ENCODE assay signal across 8 cellular contexts in the genomic region with DNA sequence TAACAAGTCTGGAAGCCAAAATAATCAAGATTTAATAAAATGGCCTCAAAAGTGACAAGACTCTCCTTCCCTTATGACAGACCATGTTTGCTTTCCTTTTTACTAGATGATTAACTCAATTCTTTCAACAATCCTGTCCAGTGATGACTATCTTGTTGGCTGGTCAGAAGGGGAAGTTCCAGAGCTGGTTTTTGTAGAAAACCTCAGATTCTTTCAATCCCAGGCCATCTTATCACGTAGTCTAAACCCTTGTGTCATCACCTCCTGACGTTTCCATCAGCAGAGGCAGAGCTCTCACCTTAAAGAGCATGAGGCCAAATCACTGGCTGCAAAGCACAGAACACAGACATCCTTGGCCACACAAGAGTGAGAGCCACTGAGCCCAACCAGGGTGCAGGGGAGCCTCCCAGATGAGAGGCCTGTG.
DNase-seq lines count a peak whose midpoint lies in the region; ATAC-seq and TF ChIP-seq lines count a peak whose summit lies in the region.

No MANE protein-coding gene starts in this region.

- H3K36me3 Mint-ChIP-seq in CD14-positive monocyte, result peaks cover 14 to 31% of the 10 kb centered on the region in 2 donors
- no peaks in the 10 kb centered on the region for H3K36me3 Mint-ChIP-seq in activated naive CD8-positive, alpha-beta T cell
- H3K36me3 Mint-ChIP-seq in mesothelial cell of epicardium, result no peaks in the 10 kb centered on the region

- H3K4me1 Mint-ChIP-seq in CD14-positive monocyte, result peaks cover 73% of the 10 kb centered on the region
- H3K4me1 Mint-ChIP-seq in activated naive CD8-positive, alpha-beta T cell (ENCODE audit: low read depth), result peaks cover 89% of the 10 kb centered on the region
- peaks cover 61% of the 10 kb centered on the region for H3K4me1 Mint-ChIP-seq in mesothelial cell of epicardium

- no peak for TF ChIP-seq CTCF in CD14-positive monocyte (IDR thresholded peaks at IDR 0.05)
- no peak for TF ChIP-seq CTCF in mesothelial cell of epicardium (IDR thresholded peaks at IDR 0.05; ENCODE audit: unreplicated experiment)
- TF ChIP-seq CTCF in A673 (conservative IDR thresholded peaks at IDR 0.05; ENCODE audit: low read depth, low read length), result no peak

- BruUV-seq in A673 (replicated peaks; lab: Mats Ljungman, UMichigan), result no TSS peak

- intact Hi-C loops in CD14-positive monocyte (cut with micrococcal nuclease) (no loop called here), A673 (cut with micrococcal nuclease; ENCODE audit: unreplicated experiment) (no loop called here)

- H3K27ac Mint-ChIP-seq in CD14-positive monocyte, result peak overlapping the region; percentile 54 to 94 (median 86)
- peak overlapping the region; percentile 50 for H3K27ac Mint-ChIP-seq in activated naive CD8-positive, alpha-beta T cell
- H3K27ac Mint-ChIP-seq in mesothelial cell of epicardium, result peak overlapping the region; percentile 5

- peak overlapping the region; percentile 73 for H3K27ac ChIP-seq in GM23248
- H3K27ac ChIP-seq in A673 (ENCODE audit: low read depth, low read length, poor library complexity, severe bottlenecking), result no peak overlapping the region

- H3K9ac ChIP-seq in GM23248, result peak overlapping the region; percentile 28; the same call in 1 of the 2 replicates

- no peaks in the 10 kb centered on the region for H3K27me3 ChIP-seq in GM23248 (replicated peaks; ENCODE audit: insufficient read depth)
- no peaks in the 10 kb centered on the region for H3K27me3 ChIP-seq in A673 (replicated peaks; ENCODE audit: insufficient read depth, low read depth, low read length, poor library complexity)

- CTCF ChIA-PET in A673 (lab: Charles Lee), result no interaction called here

- no peak for ATAC-seq in GM19452 (IDR thresholded peaks at IDR 0.05; ENCODE audit: unreplicated experiment)

- no peaks in the 10 kb centered on the region for H3K9me3 Mint-ChIP-seq in CD14-positive monocyte
- H3K9me3 Mint-ChIP-seq in activated naive CD8-positive, alpha-beta T cell (ENCODE audit: low read depth), result no peaks in the 10 kb centered on the region
- no peaks in the 10 kb centered on the region for H3K9me3 Mint-ChIP-seq in mesothelial cell of epicardium

- peak overlapping the region; percentile 25 for H3K4me2 ChIP-seq in GM23248 (ENCODE audit: unreplicated experiment)

- in situ Hi-C loops in GM23248 (cut with MboI), result no loop called here

- H3K4me1 ChIP-seq in GM23248 (ENCODE audit: insufficient read depth) (peaks cover 60% of the 10 kb centered on the region), A673 (ENCODE audit: insufficient read depth, low read length, poor library complexity, severe bottlenecking) (peaks cover 8% of the 10 kb centered on the region)

- peaks cover 4% of the 10 kb centered on the region; the same call in 1 of the 2 replicates for H3K36me3 ChIP-seq in GM23248 (ENCODE audit: low read depth)
- no peaks in the 10 kb centered on the region for H3K36me3 ChIP-seq in A673 (ENCODE audit: insufficient read depth, low read length, poor library complexity, severe bottlenecking)

- peaks cover 67% of the 10 kb centered on the region for H4K20me1 ChIP-seq in GM23248 (ENCODE audit: insufficient read depth)

- 4 to 8% methylated on average over 2 of the region's 2 CpGs for WGBS in GM23248 (ENCODE audit: low coverage in 1 of 2, low lambda C conversion rate in 2 of 2, missing lambda C conversion rate in 2 of 2), 2 experiments

- no peak overlapping the region for H3K4me3 ChIP-seq in GM23248
- H3K4me3 ChIP-seq in A673 (ENCODE audit: low read depth, low read length, poor library complexity, severe bottlenecking), result no peak overlapping the region

- H2AFZ ChIP-seq in GM23248, result no peak overlapping the region

- no peaks in the 10 kb centered on the region for H3K9me3 ChIP-seq in GM23248 (ENCODE audit: low read depth)
- no peaks in the 10 kb centered on the region for H3K9me3 ChIP-seq in A673 (ENCODE audit: low read depth, low read length, poor library complexity, severe bottlenecking)

- H3K79me2 ChIP-seq in GM23248 (ENCODE audit: insufficient read depth), result peaks cover 100% of the 10 kb centered on the region

- H3K9me2 ChIP-seq in GM23248 (ENCODE audit: insufficient read depth), result no peaks in the 10 kb centered on the region

- peaks cover 51% of the 10 kb centered on the region for H3F3A ChIP-seq in GM23248 (ENCODE audit: insufficient read depth)

- DNase-seq in CD14-positive monocyte (ENCODE audit: low spot score) (peak; percentile 62), GM23248 (peak; percentile 81), mesothelial cell of epicardium (ENCODE audit: low spot score in 2 of 2, unreplicated experiment in 2 of 2) (no peak), A673 (ENCODE audit: low spot score) (no peak), retina (no peak), NCI-H1417 treated with DMSO at 0.1 percent for 48 hours (lab: John Stamatoyannopoulos, UW) (no peak)

- H3K27me3 Mint-ChIP-seq in CD14-positive monocyte (ENCODE audit: low read depth in 3 of 3), result no peaks in the 10 kb centered on the region
- no peaks in the 10 kb centered on the region for H3K27me3 Mint-ChIP-seq in activated naive CD8-positive, alpha-beta T cell
- H3K27me3 Mint-ChIP-seq in mesothelial cell of epicardium (ENCODE audit: low read depth), result no peaks in the 10 kb centered on the region

- H3K4me3 Mint-ChIP-seq in CD14-positive monocyte, result no peak overlapping the region
- H3K4me3 Mint-ChIP-seq in activated naive CD8-positive, alpha-beta T cell, result no peak overlapping the region
- no peak overlapping the region for H3K4me3 Mint-ChIP-seq in mesothelial cell of epicardium

- POLR2A ChIA-PET in A673 (lab: Charles Lee; ENCODE audit: low non-redundant PET), result no interaction called here

Comparison
In these comparisons a context has a peak if more than half of its experiments do, and no peak if none do; other contexts are left out.
1. DNase-seq: peak in CD14-positive monocyte (single experiment) and GM23248 (single experiment); none in mesothelial cell of epicardium (0 of 2), A673 (single experiment), retina (single experiment) and NCI-H1417 treated with DMSO at 0.1 percent for 48 hours (single experiment).
2. H3K27ac Mint-ChIP-seq: peak in every context shown above with its lines; median percentile 86 in CD14-positive monocyte; 50 in activated naive CD8-positive, alpha-beta T cell; 5 in mesothelial cell of epicardium.